Comparison of ENCODE assay signal across 2 cellular contexts in genomic region chr5:95334900-95335538, GRCh38.
TF ChIP-seq lines count a peak whose summit lies in the region.

No MANE protein-coding gene starts in this region.

TF ChIP-seq in WTC11, 78 proteins besides CTCF, POLR2A, EP300 and RAD21:
- TF ChIP-seq ZNF512 (CRISPR knock-in tag; IDR thresholded peaks at IDR 0.05; ENCODE audit: borderline replicate concordance) (peak; percentile 65; the same call in 1 of the 2 replicates), STAT6 (CRISPR knock-in tag; conservative IDR thresholded peaks at IDR 0.05; ENCODE audit: low read depth) (no peak), TP53 (CRISPR knock-in tag; IDR thresholded peaks at IDR 0.05) (no peak), NFE2L1 (CRISPR knock-in tag; IDR thresholded peaks at IDR 0.05) (no peak), JUN (CRISPR knock-in tag; IDR thresholded peaks at IDR 0.05) (no peak)

TF ChIP-seq in K562, 482 proteins besides CTCF, POLR2A, EP300 and RAD21:
- TF ChIP-seq ZNF512 (tag; IDR thresholded peaks at IDR 0.05): peak; percentile 78
- TF ChIP-seq SNIP1 (IDR thresholded peaks at IDR 0.05; ENCODE audit: low read depth): no peak
